8 cellular contexts compared by ENCODE assay signal in the genomic region with DNA sequence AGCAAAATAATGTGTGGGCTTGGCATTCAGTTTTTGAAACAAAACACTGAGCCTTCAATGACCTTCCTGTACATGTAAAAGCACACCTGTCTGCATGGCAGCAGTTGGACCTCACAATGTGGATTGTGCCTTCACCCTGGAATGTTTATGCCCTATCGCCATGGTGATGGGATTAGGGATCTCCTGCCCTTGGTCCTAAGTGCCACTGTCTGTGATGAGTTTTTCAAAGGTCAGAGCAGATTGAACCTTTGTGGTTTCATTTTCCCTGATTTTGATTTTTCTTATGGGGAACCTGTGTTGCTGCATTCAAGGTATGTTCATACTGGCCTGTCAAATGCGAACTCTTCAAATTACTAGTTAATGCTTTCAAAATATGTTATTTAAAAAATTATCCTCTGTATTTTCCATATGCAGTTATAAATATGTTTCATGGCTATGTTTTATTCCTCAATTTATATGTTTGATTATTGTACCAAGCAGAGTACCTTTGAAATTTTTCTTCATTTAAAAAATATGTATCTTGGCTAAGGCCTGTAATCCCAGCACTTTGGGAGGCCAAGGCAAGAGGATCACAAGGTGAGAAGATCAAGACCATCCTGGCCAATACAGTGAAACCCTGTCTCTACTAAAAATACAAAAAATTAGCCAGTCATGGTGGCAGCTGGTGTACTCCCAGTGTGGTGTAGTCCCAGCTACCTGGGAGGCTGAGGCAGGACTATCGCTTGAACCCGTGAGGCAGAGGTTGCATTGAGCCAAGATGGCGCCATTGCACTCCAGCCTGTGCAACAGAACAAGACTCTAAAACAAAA.
A peak's percentile ranks its signal among the peaks of the same experiment; 100 is the strongest.
DNase-seq lines count a peak whose midpoint lies in the region; ATAC-seq, FAIRE-seq and TF ChIP-seq lines count a peak whose summit lies in the region.
"Not testable (repeated sequence)": the region's sequence is repeated elsewhere in the genome, so short reads cannot be mapped to it uniquely, and the experiment has no call there.

No MANE protein-coding gene starts in this region.

- H3K4me3 ChIP-seq in CD8-positive, alpha-beta T cell (ENCODE audit: low read depth, low read length); endothelial cell of umbilical vein (replicated peaks in 1 of 3; ENCODE audit: insufficient read depth in 1 of 3, low read depth in 1 of 3, low read length in 3 of 3); lung; spleen: not testable (repeated sequence)

- BruUV-seq in endothelial cell of umbilical vein (replicated peaks; lab: Mats Ljungman, UMichigan): not testable (repeated sequence)

- not testable (repeated sequence) for H3K27me3 Mint-ChIP-seq in CD8-positive, alpha-beta T cell (ENCODE audit: low read depth)

- not testable (repeated sequence) for H3K4me3 Mint-ChIP-seq in CD8-positive, alpha-beta T cell

- peak; percentile 62 for ATAC-seq in CD8-positive, alpha-beta T cell
- ATAC-seq in GM19467 (IDR thresholded peaks at IDR 0.05; ENCODE audit: unreplicated experiment) (peak; percentile 75), HG02884 (IDR thresholded peaks at IDR 0.05; ENCODE audit: unreplicated experiment) (peak; percentile 83), HG03571 (IDR thresholded peaks at IDR 0.05; ENCODE audit: unreplicated experiment) (peak; percentile 92), lung (ENCODE audit: insufficient read depth, low FRiP score) (peak; percentile 76)

- H3K27ac Mint-ChIP-seq in CD8-positive, alpha-beta T cell: not testable (repeated sequence)

- not testable (repeated sequence) for TF ChIP-seq POLR2A in endothelial cell of umbilical vein (IDR thresholded peaks at IDR 0.05; ENCODE audit: low read depth, low read length); spleen (IDR thresholded peaks at IDR 0.05)

- not testable (repeated sequence) for H3K9ac ChIP-seq in endothelial cell of umbilical vein (replicated peaks; ENCODE audit: extremely low read depth, insufficient read depth, low read length)

- dilution Hi-C loops in endothelial cell of umbilical vein (cut with MboI; ENCODE audit: extremely low pct_ligation_motif_present, low sequenced_read_pairs): not testable (repeated sequence)

- H3K4me2 ChIP-seq in endothelial cell of umbilical vein (ENCODE audit: insufficient read depth, low read length): not testable (repeated sequence)

- CTCF ChIA-PET in CD8-positive, alpha-beta T cell (lab: Charles Lee); endothelial cell of umbilical vein (lab: Charles Lee): not testable (repeated sequence)

- H3K27me3 ChIP-seq in CD8-positive, alpha-beta T cell (ENCODE audit: insufficient read depth, low read length); endothelial cell of umbilical vein (ENCODE audit: control insufficient read depth in 2 of 2, insufficient read depth in 2 of 2, low read length in 2 of 2); lung (ENCODE audit: control insufficient read depth, insufficient read depth); spleen (replicated peaks in 1 of 7): not testable (repeated sequence)

- not testable (repeated sequence) for H4K20me1 ChIP-seq in endothelial cell of umbilical vein (replicated peaks; ENCODE audit: control insufficient read depth, extremely low read depth, insufficient read depth, low read length)

- DNase-seq in CD8-positive, alpha-beta T cell: not testable (repeated sequence)
- peak; percentile 1 to 3 for DNase-seq in activated CD4-positive, alpha-beta T cell treated with anti-CD3 and anti-CD28 coated beads, Interleukin-2, amount 50 U/mL, for 48 hours
- DNase-seq in endothelial cell of umbilical vein (ENCODE audit: low read depth, low spot score): peak; percentile 18
- DNase-seq in lung (ENCODE audit: low spot score): peak; percentile 72
- peak; percentile 79 for DNase-seq in spleen

- H3K9me3 ChIP-seq in CD8-positive, alpha-beta T cell (ENCODE audit: low read length); endothelial cell of umbilical vein (replicated peaks; ENCODE audit: control insufficient read depth, insufficient read depth, low read length); lung (ENCODE audit: control insufficient read depth in 2 of 2, insufficient read depth in 1 of 2, low read length in 1 of 2): not testable (repeated sequence)
- peaks cover 0 to 45% (median 4%) of the 10 kb centered on the region in 8 donors for H3K9me3 ChIP-seq in spleen

- not testable (repeated sequence) for H3K27ac ChIP-seq in CD8-positive, alpha-beta T cell (ENCODE audit: low read depth, low read length); endothelial cell of umbilical vein (ENCODE audit: insufficient read depth, low read depth, low read length); lung (ENCODE audit: low read depth in 1 of 2, low read length in 1 of 2); spleen

- not testable (repeated sequence) for H3K4me1 ChIP-seq in CD8-positive, alpha-beta T cell (ENCODE audit: insufficient read depth, low read length); endothelial cell of umbilical vein (ENCODE audit: control insufficient read depth, extremely low read depth, insufficient read depth, low read length); lung (ENCODE audit: control insufficient read depth in 2 of 2, insufficient read depth in 2 of 2, low read length in 2 of 2); spleen

- H3K9me1 ChIP-seq in endothelial cell of umbilical vein (replicated peaks; ENCODE audit: control insufficient read depth, extremely low read depth, insufficient read depth, low read length): not testable (repeated sequence)

- H3K36me3 ChIP-seq in CD8-positive, alpha-beta T cell (ENCODE audit: insufficient read depth, low read length); endothelial cell of umbilical vein (ENCODE audit: control insufficient read depth in 2 of 2, extremely low read depth in 1 of 2, insufficient read depth in 2 of 2, low read length in 2 of 2); lung (ENCODE audit: control insufficient read depth in 2 of 2, insufficient read depth in 2 of 2, low read length in 2 of 2); spleen: not testable (repeated sequence)

- intact Hi-C loops in CD8-positive, alpha-beta T cell (cut with DNase I, micrococcal nuclease); endothelial cell of umbilical vein (cut with micrococcal nuclease); spleen (cut with DNase I; ENCODE audit: low total_unique reads): not testable (repeated sequence)

- H2AFZ ChIP-seq in endothelial cell of umbilical vein (ENCODE audit: low read depth, low read length): not testable (repeated sequence)

- H3K9me3 Mint-ChIP-seq in CD8-positive, alpha-beta T cell: not testable (repeated sequence)

- not testable (repeated sequence) for FAIRE-seq in endothelial cell of umbilical vein (lab: Jason Lieb, UNC)

- POLR2A ChIA-PET in CD8-positive, alpha-beta T cell (lab: Charles Lee); endothelial cell of umbilical vein (lab: Charles Lee): not testable (repeated sequence)

- 73 to 80% methylated on average over 5 of the region's 5 CpGs for WGBS in lung, 2 donors
- WGBS in spleen, 5 donors: 71 to 80% (median 77%) methylated on average over 5 of the region's 5 CpGs

- TF ChIP-seq CTCF in CD8-positive, alpha-beta T cell (IDR thresholded peaks at IDR 0.05); endothelial cell of umbilical vein (IDR thresholded peaks at IDR 0.05; ENCODE audit: extremely low read depth in 1 of 2, insufficient read depth in 1 of 2, low read depth in 1 of 2, low read length in 2 of 2); lung (IDR thresholded peaks at IDR 0.05; ENCODE audit: control extremely low read depth, extremely low read depth); spleen (IDR thresholded peaks at IDR 0.05 in 8 of 11, conservative IDR thresholded peaks at IDR 0.05 in 3 of 11): not testable (repeated sequence)

- not testable (repeated sequence) for H3K4me1 Mint-ChIP-seq in CD8-positive, alpha-beta T cell (ENCODE audit: low read depth)

- not testable (repeated sequence) for H3K79me2 ChIP-seq in endothelial cell of umbilical vein (ENCODE audit: control insufficient read depth, insufficient read depth, low read length)

- H3K36me3 Mint-ChIP-seq in CD8-positive, alpha-beta T cell: not testable (repeated sequence)
